22 cellular contexts compared by ENCODE assay signal in the genomic region with DNA sequence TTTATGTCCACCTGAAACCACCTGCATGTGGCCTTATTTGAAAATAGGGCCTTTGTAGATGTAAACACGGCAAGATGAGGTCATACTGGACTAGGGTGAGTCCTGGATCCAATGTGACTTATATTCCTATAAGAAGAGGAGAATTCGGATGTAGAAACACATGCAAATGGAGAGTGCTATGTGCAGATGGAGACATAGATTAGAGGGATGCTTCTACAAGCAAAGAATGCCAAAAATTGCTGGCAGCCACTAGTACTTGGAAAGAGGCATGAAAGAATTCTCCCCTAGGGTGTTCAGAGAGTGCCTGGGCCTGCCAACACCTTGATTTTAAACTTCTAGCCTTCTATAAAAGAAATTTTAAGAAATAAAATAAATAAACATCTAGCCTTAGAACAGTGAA.
DNase-seq lines count a peak whose midpoint lies in the region; ATAC-seq and TF ChIP-seq lines count a peak whose summit lies in the region.
"Had no signal": no experiment of that assay in that cellular context is flagged by ENCODE, and none has a peak within 500 bp of the region (broad histone marks: within the 10 kb centered on the region; RNA-seq: fewer than 3 reads in every experiment).

No MANE protein-coding gene starts in this region.

- ATAC-seq in RWPE2 (ENCODE audit: low read depth): no peak
- ATAC-seq in naive thymus-derived CD8-positive, alpha-beta T cell: no peak
- no peak for ATAC-seq in GM19452 (IDR thresholded peaks at IDR 0.05; ENCODE audit: unreplicated experiment)
- ATAC-seq: psoas muscle had no signal

- no peak overlapping the region for H3K4me3 Mint-ChIP-seq in naive thymus-derived CD8-positive, alpha-beta T cell
- no peak overlapping the region for H3K4me3 Mint-ChIP-seq in Caco-2 (ENCODE audit: unreplicated experiment)
- H3K4me3 Mint-ChIP-seq: activated naive CD4-positive, alpha-beta T cell treated with anti-CD3 and anti-CD28 coated beads, Interleukin-2, amount 50 U/mL, for 24 hours; nephron had no signal

- no peak for TF ChIP-seq POLR2A in prostate gland (IDR thresholded peaks at IDR 0.05)

- H3K4me3 ChIP-seq in RWPE2 (ENCODE audit: severe bottlenecking) (no peak overlapping the region), choroid plexus epithelial cell (ENCODE audit: low read depth, low read length) (no peak overlapping the region), prostate gland (no peak overlapping the region), Caco-2 (ENCODE audit: low read depth, low read length) (no peak overlapping the region)
- H3K4me3 ChIP-seq: BLaER1 treated with 17β-estradiol and CSF1 and Interleukin-3, amounts not matched to agents 10 nM and 100 nM; breast epithelium; psoas muscle; spleen; testis had no signal

- no peaks in the 10 kb centered on the region for H3K36me3 Mint-ChIP-seq in naive thymus-derived CD8-positive, alpha-beta T cell
- no peaks in the 10 kb centered on the region for H3K36me3 Mint-ChIP-seq in Caco-2 (ENCODE audit: insufficient read depth, unreplicated experiment)
- H3K36me3 Mint-ChIP-seq: activated naive CD4-positive, alpha-beta T cell treated with anti-CD3 and anti-CD28 coated beads, Interleukin-2, amount 50 U/mL, for 24 hours had no signal

- no peaks in the 10 kb centered on the region for H3K9me3 ChIP-seq in RWPE2 (ENCODE audit: severe bottlenecking)
- H3K9me3 ChIP-seq in prostate gland: no peaks in the 10 kb centered on the region
- H3K9me3 ChIP-seq in Caco-2: no peaks in the 10 kb centered on the region
- H3K9me3 ChIP-seq: BLaER1 treated with 17β-estradiol and CSF1 and Interleukin-3, amounts not matched to agents 10 nM and 100 nM; breast epithelium; psoas muscle; spleen; testis had no signal

- H3K36me3 ChIP-seq in RWPE2 (ENCODE audit: low read depth) (no peaks in the 10 kb centered on the region), prostate gland (no peaks in the 10 kb centered on the region), Caco-2 (ENCODE audit: control insufficient read depth, insufficient read depth, low read length) (no peaks in the 10 kb centered on the region)
- H3K36me3 ChIP-seq: BLaER1 treated with 17β-estradiol and CSF1 and Interleukin-3, amounts not matched to agents 10 nM and 100 nM; breast epithelium; spleen had no signal

- in situ Hi-C loops in G401 (cut with HindIII; ENCODE audit: low sequenced_read_pairs): no loop called here
- in situ Hi-C loops in KBM-7 (cut with MboI; ENCODE audit: low pct_unique_long_range_greater_than_20kb, low sequenced_read_pairs): no loop called here

- CTCF ChIA-PET in Caco-2 (lab: Charles Lee): no interaction called here

- H3K27me3 ChIP-seq in RWPE2 (ENCODE audit: insufficient read depth, poor library complexity, severe bottlenecking) (no peaks in the 10 kb centered on the region), prostate gland (replicated peaks; ENCODE audit: insufficient read depth) (no peaks in the 10 kb centered on the region), Caco-2 (replicated peaks; ENCODE audit: control insufficient read depth, insufficient read depth, low read length) (no peaks in the 10 kb centered on the region)
- H3K27me3 ChIP-seq: BLaER1 treated with 17β-estradiol and CSF1 and Interleukin-3, amounts not matched to agents 10 nM and 100 nM; breast epithelium; spleen; testis had no signal

- H3K27me3 Mint-ChIP-seq in naive thymus-derived CD8-positive, alpha-beta T cell: peaks cover 0 to 10% (median 0%) of the 10 kb centered on the region in 5 donors
- H3K27me3 Mint-ChIP-seq in Caco-2 (ENCODE audit: insufficient read depth, unreplicated experiment): no peaks in the 10 kb centered on the region
- H3K27me3 Mint-ChIP-seq: activated naive CD4-positive, alpha-beta T cell treated with anti-CD3 and anti-CD28 coated beads, Interleukin-2, amount 50 U/mL, for 24 hours had no signal

- H3K4me1 ChIP-seq in RWPE2 (ENCODE audit: insufficient read depth, poor library complexity, severe bottlenecking): peaks cover 11% of the 10 kb centered on the region
- H3K4me1 ChIP-seq in prostate gland (replicated peaks): no peaks in the 10 kb centered on the region
- peaks cover 11% of the 10 kb centered on the region for H3K4me1 ChIP-seq in Caco-2
- H3K4me1 ChIP-seq: breast epithelium, psoas muscle, spleen, testis had no signal

- H3K27ac ChIP-seq in RWPE2 (ENCODE audit: poor library complexity, severe bottlenecking): peak overlapping the region; percentile 31
- H3K27ac ChIP-seq in prostate gland: peak overlapping the region in 1 of 2 donors; percentile 58
- H3K27ac ChIP-seq: BLaER1 treated with 17β-estradiol and CSF1 and Interleukin-3, amounts not matched to agents 10 nM and 100 nM; HL-60; psoas muscle; spleen; testis had no signal

- BruUV-seq in Caco-2 (replicated peaks; lab: Mats Ljungman, UMichigan): no TSS peak

- DNase-seq in G401 (ENCODE audit: low spot score) (peak; percentile 86), RWPE2 (ENCODE audit: low spot score) (no peak), choroid plexus epithelial cell (ENCODE audit: low read depth) (peak; percentile 57), prostate gland (ENCODE audit: low spot score) (peak; percentile 65), KBM-7 (no peak), Caco-2 (no peak)
- DNase-seq in naive thymus-derived CD8-positive, alpha-beta T cell: no peak
- DNase-seq: activated CD4-positive, alpha-beta T cell treated with anti-CD3 and anti-CD28 coated beads, Interleukin-2, amount 50 U/mL, for 4 hours; activated T-cell treated with anti-CD3 and anti-CD28 coated beads, Interleukin-2, amount 50 U/mL, for 1 hour; kidney; NCI-H1048; NCI-H2081 treated with DMSO at 0.1 percent for 48 hours; NCI-H524 treated with DMSO at 0.1 percent for 48 hours; psoas muscle; spleen; testis had no signal

- no peaks in the 10 kb centered on the region for H3K4me1 Mint-ChIP-seq in naive thymus-derived CD8-positive, alpha-beta T cell
- peaks cover 26% of the 10 kb centered on the region for H3K4me1 Mint-ChIP-seq in Caco-2 (ENCODE audit: low read depth, unreplicated experiment)
- H3K4me1 Mint-ChIP-seq: activated naive CD4-positive, alpha-beta T cell treated with anti-CD3 and anti-CD28 coated beads, Interleukin-2, amount 50 U/mL, for 24 hours; nephron had no signal

- intact Hi-C loops in prostate gland (cut with DNase I) (no loop called here), Caco-2 (cut with micrococcal nuclease; ENCODE audit: unreplicated experiment) (no loop called here)

- peaks cover 0 to 2% (median 0%) of the 10 kb centered on the region in 9 donors for H3K9me3 Mint-ChIP-seq in naive thymus-derived CD8-positive, alpha-beta T cell
- peaks cover 20% of the 10 kb centered on the region for H3K9me3 Mint-ChIP-seq in Caco-2 (ENCODE audit: unreplicated experiment)
- H3K9me3 Mint-ChIP-seq: nephron had no signal

- 33% methylated on average over 2 of the region's 2 CpGs for WGBS in prostate gland

- TF ChIP-seq CTCF in RWPE2 (IDR thresholded peaks at IDR 0.05; ENCODE audit: poor library complexity, severe bottlenecking) (no peak), choroid plexus epithelial cell (conservative IDR thresholded peaks at IDR 0.05; ENCODE audit: low read depth, low read length) (no peak), prostate gland (IDR thresholded peaks at IDR 0.05) (no peak), Caco-2 (IDR thresholded peaks at IDR 0.05; ENCODE audit: insufficient read depth in 1 of 2, low read depth in 1 of 2, low read length in 1 of 2, severe bottlenecking in 1 of 2, unreplicated experiment in 1 of 2) (no peak)

- POLR2A ChIA-PET in naive thymus-derived CD8-positive, alpha-beta T cell (lab: Charles Lee): no interaction called here
- POLR2A ChIA-PET in Caco-2 (lab: Charles Lee): no interaction called here

- H3K27ac Mint-ChIP-seq in naive thymus-derived CD8-positive, alpha-beta T cell: no peak overlapping the region
- H3K27ac Mint-ChIP-seq in Caco-2 (ENCODE audit: unreplicated experiment): no peak overlapping the region
- H3K27ac Mint-ChIP-seq: activated naive CD4-positive, alpha-beta T cell treated with anti-CD3 and anti-CD28 coated beads, Interleukin-2, amount 50 U/mL, for 24 hours; nephron had no signal

Comparison
In these comparisons a context has a peak if more than half of its experiments do, and no peak if none do; other contexts are left out.
1. DNase-seq: peak in G401 (single experiment), choroid plexus epithelial cell (single experiment) and prostate gland (single experiment); none in RWPE2 (single experiment), naive thymus-derived CD8-positive, alpha-beta T cell (0 of 10), KBM-7 (single experiment) and Caco-2 (0 of 2).